In genomic region chr10:46387309-46387902, GRCh38 we compare ENCODE assay signal across 10 cellular contexts. TPM values are rescaled to one million over a fixed set of nuclear protein-coding genes. Genes with fewer than 3 reads are reported as not detected.
"Had no signal": no experiment of that assay in that cellular context is flagged by ENCODE, and none has a peak within 500 bp of the region (broad histone marks: within the 10 kb centered on the region; RNA-seq: fewer than 3 reads in every experiment).

No MANE protein-coding gene starts in this region.

RNA-seq across cellular contexts. Expression of gene ANXA8L1, which starts 11.8 kb away (rescaled TPM):
- total RNA-seq: activated B cell treated with CpG ODN at 0.5 μM for 24 hours; activated CD4-positive, alpha-beta memory T cell treated with anti-CD3 and anti-CD28 coated beads for 36 hours; activated naive CD4-positive, alpha-beta T cell treated with anti-CD3 and anti-CD28 coated beads for 36 hours; activated naive CD4-positive, alpha-beta T cell treated with anti-CD3 and anti-CD28 coated beads, Interleukin-2, amount 50 U/mL, for 72 hours; activated T-cell treated with anti-CD3 and anti-CD28 coated beads, Interleukin-2, amount 50 U/mL, for 4 hours; activated T-helper 1 cell treated with anti-CD3 and anti-CD28 coated beads, Interleukin-12 subunit alpha, Interleukin-12 subunit beta, Interleukin-2, Interleukin-4 antibody, amounts not matched to agents 30 ng/mL and 10 ng/mL and 1 ng/mL, durations not matched to agents 14 hours and 24 hours and 36 hours; LHCN-M2; NCI-H460; T-cell; T-helper 17 cell had no signal
